In genomic region chr5:83471405-83472212, GRCh38 we compare ENCODE assay signal across 2 cellular contexts.
TF ChIP-seq lines count a peak whose summit lies in the region.

Gene VCAN (plus strand): TSS chr5:83471744. CDS start chr5:83483519, 11,775 bp downstream.

TF ChIP-seq in SK-N-SH, 30 proteins besides CTCF, POLR2A, EP300 and RAD21 (continued from another document):
- TF ChIP-seq RFX5 (IDR thresholded peaks at IDR 0.05; ENCODE audit: low read length): no peak
- 0 out of 2 replicates have a peak, but pooled peaks have one; percentile 29 for TF ChIP-seq YY1 (IDR thresholded peaks at IDR 0.05; ENCODE audit: low read depth)
- peak; percentile 87 for TF ChIP-seq TAF1 (IDR thresholded peaks at IDR 0.05; ENCODE audit: borderline replicate concordance, low read depth, low read length)
- peak; percentile 34 for TF ChIP-seq PBX3 (IDR thresholded peaks at IDR 0.05)
- no peak for TF ChIP-seq USF2 (IDR thresholded peaks at IDR 0.05; ENCODE audit: borderline replicate concordance, low read depth, low read length)
- no peak for TF ChIP-seq SMC3 (IDR thresholded peaks at IDR 0.05; ENCODE audit: low read depth, low read length)
- TF ChIP-seq POLR2AphosphoS5 (IDR thresholded peaks at IDR 0.05; ENCODE audit: low read depth, low read length): peak; percentile 96
- TF ChIP-seq MAX (IDR thresholded peaks at IDR 0.05; ENCODE audit: low read depth): peak; percentile 39; the same call in 1 of the 2 replicates
- no peak for TF ChIP-seq CHD2 (IDR thresholded peaks at IDR 0.05; ENCODE audit: low read length, partially characterized antibody)
- TF ChIP-seq SIN3A (IDR thresholded peaks at IDR 0.05; ENCODE audit: borderline replicate concordance, low read depth, low read length): peak; percentile 51; the same call in 1 of the 2 replicates

TF ChIP-seq in endothelial cell of umbilical vein, 7 proteins besides CTCF, POLR2A, EP300 and RAD21:
- peak; percentile 63 for TF ChIP-seq EZH2 (IDR thresholded peaks at IDR 0.05; ENCODE audit: borderline replicate concordance, low read depth, low read length, severe bottlenecking)
- no peak for TF ChIP-seq POLR2AphosphoS5 (IDR thresholded peaks at IDR 0.05; ENCODE audit: insufficient read depth, low read depth, low read length)
TF ChIP-seq in endothelial cell of umbilical vein: peak in this region for 1.
